In genomic region chr14:24051789-24052655, GRCh38 we compare ENCODE assay signal across 1 cellular context.
TF ChIP-seq lines count a peak whose summit lies in the region.

A gene with protein sequence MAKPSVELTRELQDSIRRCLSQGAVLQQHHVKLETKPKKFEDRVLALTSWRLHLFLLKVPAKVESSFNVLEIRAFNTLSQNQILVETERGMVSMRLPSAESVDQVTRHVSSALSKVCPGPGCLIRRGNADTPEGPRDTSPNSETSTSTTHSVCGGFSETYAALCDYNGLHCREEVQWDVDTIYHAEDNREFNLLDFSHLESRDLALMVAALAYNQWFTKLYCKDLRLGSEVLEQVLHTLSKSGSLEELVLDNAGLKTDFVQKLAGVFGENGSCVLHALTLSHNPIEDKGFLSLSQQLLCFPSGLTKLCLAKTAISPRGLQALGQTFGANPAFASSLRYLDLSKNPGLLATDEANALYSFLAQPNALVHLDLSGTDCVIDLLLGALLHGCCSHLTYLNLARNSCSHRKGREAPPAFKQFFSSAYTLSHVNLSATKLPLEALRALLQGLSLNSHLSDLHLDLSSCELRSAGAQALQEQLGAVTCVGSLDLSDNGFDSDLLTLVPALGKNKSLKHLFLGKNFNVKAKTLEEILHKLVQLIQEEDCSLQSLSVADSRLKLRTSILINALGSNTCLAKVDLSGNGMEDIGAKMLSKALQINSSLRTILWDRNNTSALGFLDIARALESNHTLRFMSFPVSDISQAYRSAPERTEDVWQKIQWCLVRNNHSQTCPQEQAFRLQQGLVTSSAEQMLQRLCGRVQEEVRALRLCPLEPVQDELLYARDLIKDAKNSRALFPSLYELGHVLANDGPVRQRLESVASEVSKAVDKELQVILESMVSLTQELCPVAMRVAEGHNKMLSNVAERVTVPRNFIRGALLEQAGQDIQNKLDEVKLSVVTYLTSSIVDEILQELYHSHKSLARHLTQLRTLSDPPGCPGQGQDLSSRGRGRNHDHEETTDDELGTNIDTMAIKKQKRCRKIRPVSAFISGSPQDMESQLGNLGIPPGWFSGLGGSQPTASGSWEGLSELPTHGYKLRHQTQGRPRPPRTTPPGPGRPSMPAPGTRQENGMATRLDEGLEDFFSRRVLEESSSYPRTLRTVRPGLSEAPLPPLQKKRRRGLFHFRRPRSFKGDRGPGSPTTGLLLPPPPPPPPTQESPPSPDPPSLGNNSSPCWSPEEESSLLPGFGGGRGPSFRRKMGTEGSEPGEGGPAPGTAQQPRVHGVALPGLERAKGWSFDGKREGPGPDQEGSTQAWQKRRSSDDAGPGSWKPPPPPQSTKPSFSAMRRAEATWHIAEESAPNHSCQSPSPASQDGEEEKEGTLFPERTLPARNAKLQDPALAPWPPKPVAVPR (N-terminal part only) (plus strand): TSS chr14:24052009. CDS start chr14:24052154, 145 bp downstream.

TF ChIP-seq in HepG2, 621 proteins besides CTCF, POLR2A, EP300 and RAD21 (continued from another document and continues in another):
- TF ChIP-seq ZNF251 (CRISPR knock-in tag; IDR thresholded peaks at IDR 0.05) = no peak; the same call in 1 of the 2 replicates
- TF ChIP-seq FOXP1 (IDR thresholded peaks at IDR 0.05) = no peak
- 0 out of 2 replicates have a peak, but pooled peaks have one; percentile 9 for TF ChIP-seq FOXP1 (CRISPR knock-in tag; IDR thresholded peaks at IDR 0.05)
- TF ChIP-seq, protein P1, sequence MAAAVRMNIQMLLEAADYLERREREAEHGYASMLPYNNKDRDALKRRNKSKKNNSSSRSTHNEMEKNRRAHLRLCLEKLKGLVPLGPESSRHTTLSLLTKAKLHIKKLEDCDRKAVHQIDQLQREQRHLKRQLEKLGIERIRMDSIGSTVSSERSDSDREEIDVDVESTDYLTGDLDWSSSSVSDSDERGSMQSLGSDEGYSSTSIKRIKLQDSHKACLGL (CRISPR knock-in tag; IDR thresholded peaks at IDR 0.05) = peak; percentile 93
- no peak for TF ChIP-seq GZF1 (CRISPR knock-in tag; IDR thresholded peaks at IDR 0.05)
- TF ChIP-seq ZSCAN29 (CRISPR knock-in tag; conservative IDR thresholded peaks at IDR 0.05) = no peak
- peak; percentile 98 for TF ChIP-seq ZFP90 (CRISPR knock-in tag; IDR thresholded peaks at IDR 0.05; ENCODE audit: borderline replicate concordance)
- TF ChIP-seq, protein P2, sequence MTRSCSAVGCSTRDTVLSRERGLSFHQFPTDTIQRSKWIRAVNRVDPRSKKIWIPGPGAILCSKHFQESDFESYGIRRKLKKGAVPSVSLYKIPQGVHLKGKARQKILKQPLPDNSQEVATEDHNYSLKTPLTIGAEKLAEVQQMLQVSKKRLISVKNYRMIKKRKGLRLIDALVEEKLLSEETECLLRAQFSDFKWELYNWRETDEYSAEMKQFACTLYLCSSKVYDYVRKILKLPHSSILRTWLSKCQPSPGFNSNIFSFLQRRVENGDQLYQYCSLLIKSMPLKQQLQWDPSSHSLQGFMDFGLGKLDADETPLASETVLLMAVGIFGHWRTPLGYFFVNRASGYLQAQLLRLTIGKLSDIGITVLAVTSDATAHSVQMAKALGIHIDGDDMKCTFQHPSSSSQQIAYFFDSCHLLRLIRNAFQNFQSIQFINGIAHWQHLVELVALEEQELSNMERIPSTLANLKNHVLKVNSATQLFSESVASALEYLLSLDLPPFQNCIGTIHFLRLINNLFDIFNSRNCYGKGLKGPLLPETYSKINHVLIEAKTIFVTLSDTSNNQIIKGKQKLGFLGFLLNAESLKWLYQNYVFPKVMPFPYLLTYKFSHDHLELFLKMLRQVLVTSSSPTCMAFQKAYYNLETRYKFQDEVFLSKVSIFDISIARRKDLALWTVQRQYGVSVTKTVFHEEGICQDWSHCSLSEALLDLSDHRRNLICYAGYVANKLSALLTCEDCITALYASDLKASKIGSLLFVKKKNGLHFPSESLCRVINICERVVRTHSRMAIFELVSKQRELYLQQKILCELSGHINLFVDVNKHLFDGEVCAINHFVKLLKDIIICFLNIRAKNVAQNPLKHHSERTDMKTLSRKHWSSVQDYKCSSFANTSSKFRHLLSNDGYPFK (CRISPR knock-in tag; IDR thresholded peaks at IDR 0.05; ENCODE audit: borderline replicate concordance) = peak; percentile 72; the same call in 1 of the 2 replicates
- peak; percentile 36; the same call in 1 of the 2 replicates for TF ChIP-seq ZNF431 (CRISPR knock-in tag; IDR thresholded peaks at IDR 0.05; ENCODE audit: borderline replicate concordance, low read depth)
- peak; percentile 43; the same call in 1 of the 2 replicates for TF ChIP-seq EZH2 (conservative IDR thresholded peaks at IDR 0.05; ENCODE audit: low read depth, low read length)
- peak; percentile 64 for TF ChIP-seq HINFP (CRISPR knock-in tag; IDR thresholded peaks at IDR 0.05; ENCODE audit: low read depth)
- peak; percentile 14; the same call in 1 of the 2 replicates for TF ChIP-seq STAG1 (CRISPR knock-in tag; IDR thresholded peaks at IDR 0.05)
- TF ChIP-seq, protein P3, sequence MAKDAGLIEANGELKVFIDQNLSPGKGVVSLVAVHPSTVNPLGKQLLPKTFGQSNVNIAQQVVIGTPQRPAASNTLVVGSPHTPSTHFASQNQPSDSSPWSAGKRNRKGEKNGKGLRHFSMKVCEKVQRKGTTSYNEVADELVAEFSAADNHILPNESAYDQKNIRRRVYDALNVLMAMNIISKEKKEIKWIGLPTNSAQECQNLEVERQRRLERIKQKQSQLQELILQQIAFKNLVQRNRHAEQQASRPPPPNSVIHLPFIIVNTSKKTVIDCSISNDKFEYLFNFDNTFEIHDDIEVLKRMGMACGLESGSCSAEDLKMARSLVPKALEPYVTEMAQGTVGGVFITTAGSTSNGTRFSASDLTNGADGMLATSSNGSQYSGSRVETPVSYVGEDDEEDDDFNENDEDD (CRISPR knock-in tag; IDR thresholded peaks at IDR 0.05; ENCODE audit: borderline replicate concordance) = peak; percentile 91
- TF ChIP-seq HNRNPUL1 (IDR thresholded peaks at IDR 0.05; ENCODE audit: low read depth, low read length) = no peak
- TF ChIP-seq, protein P4, sequence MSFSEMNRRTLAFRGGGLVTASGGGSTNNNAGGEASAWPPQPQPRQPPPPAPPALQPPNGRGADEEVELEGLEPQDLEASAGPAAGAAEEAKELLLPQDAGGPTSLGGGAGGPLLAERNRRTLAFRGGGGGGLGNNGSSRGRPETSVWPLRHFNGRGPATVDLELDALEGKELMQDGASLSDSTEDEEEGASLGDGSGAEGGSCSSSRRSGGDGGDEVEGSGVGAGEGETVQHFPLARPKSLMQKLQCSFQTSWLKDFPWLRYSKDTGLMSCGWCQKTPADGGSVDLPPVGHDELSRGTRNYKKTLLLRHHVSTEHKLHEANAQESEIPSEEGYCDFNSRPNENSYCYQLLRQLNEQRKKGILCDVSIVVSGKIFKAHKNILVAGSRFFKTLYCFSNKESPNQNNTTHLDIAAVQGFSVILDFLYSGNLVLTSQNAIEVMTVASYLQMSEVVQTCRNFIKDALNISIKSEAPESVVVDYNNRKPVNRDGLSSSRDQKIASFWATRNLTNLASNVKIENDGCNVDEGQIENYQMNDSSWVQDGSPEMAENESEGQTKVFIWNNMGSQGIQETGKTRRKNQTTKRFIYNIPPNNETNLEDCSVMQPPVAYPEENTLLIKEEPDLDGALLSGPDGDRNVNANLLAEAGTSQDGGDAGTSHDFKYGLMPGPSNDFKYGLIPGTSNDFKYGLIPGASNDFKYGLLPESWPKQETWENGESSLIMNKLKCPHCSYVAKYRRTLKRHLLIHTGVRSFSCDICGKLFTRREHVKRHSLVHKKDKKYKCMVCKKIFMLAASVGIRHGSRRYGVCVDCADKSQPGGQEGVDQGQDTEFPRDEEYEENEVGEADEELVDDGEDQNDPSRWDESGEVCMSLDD (CRISPR knock-in tag; IDR thresholded peaks at IDR 0.05; ENCODE audit: borderline replicate concordance) = no peak; the same call in 1 of the 2 replicates
- TF ChIP-seq, protein P5, sequence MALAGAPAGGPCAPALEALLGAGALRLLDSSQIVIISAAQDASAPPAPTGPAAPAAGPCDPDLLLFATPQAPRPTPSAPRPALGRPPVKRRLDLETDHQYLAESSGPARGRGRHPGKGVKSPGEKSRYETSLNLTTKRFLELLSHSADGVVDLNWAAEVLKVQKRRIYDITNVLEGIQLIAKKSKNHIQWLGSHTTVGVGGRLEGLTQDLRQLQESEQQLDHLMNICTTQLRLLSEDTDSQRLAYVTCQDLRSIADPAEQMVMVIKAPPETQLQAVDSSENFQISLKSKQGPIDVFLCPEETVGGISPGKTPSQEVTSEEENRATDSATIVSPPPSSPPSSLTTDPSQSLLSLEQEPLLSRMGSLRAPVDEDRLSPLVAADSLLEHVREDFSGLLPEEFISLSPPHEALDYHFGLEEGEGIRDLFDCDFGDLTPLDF (CRISPR knock-in tag; IDR thresholded peaks at IDR 0.05) = no peak; the same call in 1 of the 2 replicates
- no peak for TF ChIP-seq LRRFIP1 (CRISPR knock-in tag; conservative IDR thresholded peaks at IDR 0.05)
- TF ChIP-seq ZBTB34 (CRISPR knock-in tag; IDR thresholded peaks at IDR 0.05) = no peak
- TF ChIP-seq, protein P6, sequence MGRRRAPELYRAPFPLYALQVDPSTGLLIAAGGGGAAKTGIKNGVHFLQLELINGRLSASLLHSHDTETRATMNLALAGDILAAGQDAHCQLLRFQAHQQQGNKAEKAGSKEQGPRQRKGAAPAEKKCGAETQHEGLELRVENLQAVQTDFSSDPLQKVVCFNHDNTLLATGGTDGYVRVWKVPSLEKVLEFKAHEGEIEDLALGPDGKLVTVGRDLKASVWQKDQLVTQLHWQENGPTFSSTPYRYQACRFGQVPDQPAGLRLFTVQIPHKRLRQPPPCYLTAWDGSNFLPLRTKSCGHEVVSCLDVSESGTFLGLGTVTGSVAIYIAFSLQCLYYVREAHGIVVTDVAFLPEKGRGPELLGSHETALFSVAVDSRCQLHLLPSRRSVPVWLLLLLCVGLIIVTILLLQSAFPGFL (CRISPR knock-in tag; IDR thresholded peaks at IDR 0.05) = 0 out of 2 replicates have a peak, but pooled peaks have one; percentile 60
- TF ChIP-seq MXD4 (CRISPR knock-in tag; IDR thresholded peaks at IDR 0.05) = peak; percentile 73; the same call in 1 of the 2 replicates
- TF ChIP-seq RCOR2 (CRISPR knock-in tag; IDR thresholded peaks at IDR 0.05) = no peak; the same call in 1 of the 2 replicates
- 0 out of 2 replicates have a peak, but pooled peaks have one; percentile 0 for TF ChIP-seq FUBP1 (CRISPR knock-in tag; IDR thresholded peaks at IDR 0.05; ENCODE audit: borderline replicate concordance)
- TF ChIP-seq IKZF1 (IDR thresholded peaks at IDR 0.05) = no peak
- TF ChIP-seq ZNF552 (CRISPR knock-in tag; IDR thresholded peaks at IDR 0.05; ENCODE audit: borderline replicate concordance) = peak; percentile 83; the same call in 1 of the 2 replicates
- no peak for TF ChIP-seq CREM (IDR thresholded peaks at IDR 0.05)
- TF ChIP-seq CREM (CRISPR knock-in tag; IDR thresholded peaks at IDR 0.05) = no peak
- TF ChIP-seq, protein P7, sequence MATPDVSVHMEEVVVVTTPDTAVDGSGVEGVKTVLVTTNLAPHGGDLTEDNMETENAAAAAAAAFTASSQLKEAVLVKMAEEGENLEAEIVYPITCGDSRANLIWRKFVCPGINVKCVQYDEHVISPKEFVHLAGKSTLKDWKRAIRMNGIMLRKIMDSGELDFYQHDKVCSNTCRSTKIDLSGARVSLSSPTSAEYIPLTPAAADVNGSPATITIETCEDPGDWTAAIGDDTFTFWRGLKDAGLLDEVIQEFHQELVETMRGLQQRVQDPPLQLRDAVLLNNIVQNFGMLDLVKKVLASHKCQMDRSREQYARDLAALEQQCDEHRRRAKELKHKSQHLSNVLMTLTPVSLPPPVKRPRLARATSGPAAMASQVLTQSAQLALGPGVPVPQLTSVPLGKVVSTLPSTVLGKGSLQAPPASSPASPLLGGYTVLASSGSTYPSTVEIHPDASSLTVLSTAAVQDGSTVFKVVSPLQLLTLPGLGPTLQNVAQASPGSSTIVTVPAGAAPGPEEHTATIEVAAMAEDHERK (CRISPR knock-in tag; IDR thresholded peaks at IDR 0.05; ENCODE audit: low read depth) = no peak
- TF ChIP-seq ZNF773 (CRISPR knock-in tag; IDR thresholded peaks at IDR 0.05; ENCODE audit: borderline replicate concordance) = peak; percentile 92; the same call in 1 of the 2 replicates
